ENCODE assay signal across 8 cellular contexts in genomic region chr16:27242868-27243590, GRCh38. TPM values are rescaled to one million over a fixed set of nuclear protein-coding genes. Genes with fewer than 3 reads are reported as not detected.
DNase-seq lines count a peak whose midpoint lies in the region; ATAC-seq and TF ChIP-seq lines count a peak whose summit lies in the region.

No MANE protein-coding gene starts in this region.

- H3K27me3 ChIP-seq in ascending aorta: no peaks in the 10 kb centered on the region

- DNase-seq in NCI-H2227 treated with DMSO at 0.1 percent for 48 hours (lab: John Stamatoyannopoulos, UW) (peak; percentile 73), ascending aorta (ENCODE audit: low spot score in 2 of 2) (peak; percentile 26 to 85), iris pigment epithelial cell (ENCODE audit: low read depth) (peak; percentile 98), smooth muscle cell of the brain vasculature (ENCODE audit: low read depth, low spot score) (peak; percentile 96), T-helper 9 cell (no peak)

- H3K4me3 ChIP-seq in ascending aorta: peak overlapping the region; percentile 40 to 51

- H3K36me3 ChIP-seq in ascending aorta: no peaks in the 10 kb centered on the region

- intact Hi-C loops in ascending aorta (cut with DNase I): loop anchor here (2.0 to 5.0 kb wide), 2 partner anchors 38 to 39 kb away; no protein-coding TSS in a partner anchor

- no peaks in the 10 kb centered on the region for H3K9me3 ChIP-seq in ascending aorta

- ATAC-seq in GM18502 (IDR thresholded peaks at IDR 0.05; ENCODE audit: poor library complexity, unreplicated experiment): peak; percentile 53
- ATAC-seq in HG03135 (IDR thresholded peaks at IDR 0.05; ENCODE audit: unreplicated experiment): no peak
- ATAC-seq in HG02623 (IDR thresholded peaks at IDR 0.05; ENCODE audit: unreplicated experiment): no peak

- peak in 1 of 3 experiments; percentile 9 for TF ChIP-seq CTCF in ascending aorta (IDR thresholded peaks at IDR 0.05)

- peak overlapping the region; percentile 73 to 90 for H3K27ac ChIP-seq in ascending aorta

- peaks cover 21 to 52% of the 10 kb centered on the region in 2 donors for H3K4me1 ChIP-seq in ascending aorta

RNA-seq across cellular contexts. Expression of gene NSMCE1, which starts 25.5 kb away (rescaled TPM):
- 6.8 TPM for total RNA-seq in ascending aorta

RNA-seq across cellular contexts. Expression of gene KDM8, which starts 39.7 kb away (rescaled TPM):
- 55.5 TPM for total RNA-seq in ascending aorta
